11 cellular contexts compared by ENCODE assay signal in the genomic region with DNA sequence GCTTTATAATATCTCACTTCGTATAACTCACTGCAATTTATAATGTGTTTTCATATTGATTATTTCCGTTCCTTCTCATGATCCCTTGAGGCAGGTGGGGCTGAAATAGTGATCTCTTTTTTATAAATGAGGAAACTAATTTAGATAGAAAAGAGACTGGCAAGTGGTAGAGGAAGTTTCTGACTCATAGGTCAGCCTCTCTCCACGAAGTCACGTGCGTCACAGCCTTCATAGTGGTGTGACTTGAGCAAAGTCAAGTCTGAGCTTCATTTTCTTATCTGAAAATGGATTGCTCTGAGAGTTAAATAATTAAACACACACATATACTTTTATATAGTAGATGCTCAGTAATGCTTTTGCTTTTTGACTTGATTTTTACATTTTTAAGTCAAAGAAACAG. TPM values are rescaled to one million over a fixed set of nuclear protein-coding genes. Genes with fewer than 3 reads are reported as not detected.
DNase-seq lines count a peak whose midpoint lies in the region; ATAC-seq, FAIRE-seq and TF ChIP-seq lines count a peak whose summit lies in the region.
"Had no signal": no experiment of that assay in that cellular context is flagged by ENCODE, and none has a peak within 500 bp of the region (broad histone marks: within the 10 kb centered on the region; RNA-seq: fewer than 3 reads in every experiment).

No MANE protein-coding gene starts in this region.

- no peak overlapping the region for H3K27ac ChIP-seq in SK-N-SH (ENCODE audit: low read depth in 2 of 2, low read length in 1 of 2)
- H3K27ac ChIP-seq in pancreas = no peak overlapping the region
- H3K27ac ChIP-seq in CD8-positive, alpha-beta T cell (ENCODE audit: low read depth, low read length) = no peak overlapping the region
- H3K27ac ChIP-seq: A549 had no signal

- H3K9ac ChIP-seq in SK-N-SH = no peak overlapping the region

- CTCF ChIA-PET in SK-N-SH (lab: Yijun Ruan, JAX) = interaction anchor here (1.3 kb wide), 1 partner anchor 8 kb away, joined by 3 read pairs; no protein-coding TSS in a partner anchor
- CTCF ChIA-PET in CD8-positive, alpha-beta T cell (lab: Charles Lee) = no interaction called here

- intact Hi-C loops in pancreas (cut with DNase I) = no loop called here
- intact Hi-C loops in CD8-positive, alpha-beta T cell (cut with DNase I, micrococcal nuclease) = no loop called here

- TF ChIP-seq CTCF in SK-N-SH (IDR thresholded peaks at IDR 0.05) (no peak), pancreas (IDR thresholded peaks at IDR 0.05) (no peak)
- TF ChIP-seq CTCF in CD8-positive, alpha-beta T cell (IDR thresholded peaks at IDR 0.05) = no peak

- no peaks in the 10 kb centered on the region for H3K4me1 Mint-ChIP-seq in CD8-positive, alpha-beta T cell (ENCODE audit: low read depth)

- peak; percentile 43 for FAIRE-seq in pancreas (lab: Jason Lieb, UNC)

- no peak overlapping the region for H3K27ac Mint-ChIP-seq in CD8-positive, alpha-beta T cell

- no peaks in the 10 kb centered on the region for H3K9me3 Mint-ChIP-seq in CD8-positive, alpha-beta T cell

- ATAC-seq in SK-N-SH treated with all-trans-retinoic acid at 6 μM for 48 hours (0 out of 3 replicates have a peak, but pooled peaks have one; percentile 26), pancreas (peak; percentile 58 to 91 (median 82)), HG03095 (IDR thresholded peaks at IDR 0.05; ENCODE audit: unreplicated experiment) (no peak), GM19395 (IDR thresholded peaks at IDR 0.05; ENCODE audit: unreplicated experiment) (no peak)
- no peak for ATAC-seq in CD8-positive, alpha-beta T cell
- ATAC-seq: A549 had no signal

- H4K20me1 ChIP-seq in SK-N-SH (ENCODE audit: insufficient read depth) = no peaks in the 10 kb centered on the region

- no peaks in the 10 kb centered on the region for H3K79me2 ChIP-seq in SK-N-SH (ENCODE audit: insufficient read depth)

- no peak for TF ChIP-seq EP300 in SK-N-SH (IDR thresholded peaks at IDR 0.05; ENCODE audit: borderline replicate concordance in 1 of 2, low read depth in 1 of 2, low read length in 1 of 2)

- POLR2A ChIA-PET in SK-N-SH (lab: Yijun Ruan, JAX) = no interaction called here
- POLR2A ChIA-PET in CD8-positive, alpha-beta T cell (lab: Charles Lee) = no interaction called here

- WGBS in SK-N-SH (ENCODE audit: low lambda C conversion rate) = 77% methylated on average over 5 of the region's 5 CpGs
- 29 to 32% methylated on average over 5 of the region's 5 CpGs for WGBS in pancreas, 2 donors

- TF ChIP-seq RAD21 in SK-N-SH (IDR thresholded peaks at IDR 0.05; ENCODE audit: low read length) = no peak

- H3K9me2 ChIP-seq in SK-N-SH = no peaks in the 10 kb centered on the region

- DNase-seq in SK-N-SH (no peak), MG63 (peak; percentile 21), astrocyte of the hippocampus (ENCODE audit: low read depth, low spot score) (peak; percentile 21), pancreas (peak in 3 of 6 donors; percentile 13 to 40 (median 37))
- DNase-seq in CD8-positive, alpha-beta T cell = no peak
- DNase-seq: NCI-H524 had no signal

- H3K4me3 ChIP-seq in SK-N-SH (ENCODE audit: low read depth in 2 of 2, low read length in 1 of 2) = no peak overlapping the region
- H3K4me3 ChIP-seq in MG63 = no peak overlapping the region
- H3K4me3 ChIP-seq in pancreas = no peak overlapping the region
- H3K4me3 ChIP-seq in CD8-positive, alpha-beta T cell (ENCODE audit: low read depth, low read length) = no peak overlapping the region
- H3K4me3 ChIP-seq: A549 had no signal

- no peak overlapping the region for H3K4me3 Mint-ChIP-seq in CD8-positive, alpha-beta T cell

- H2AFZ ChIP-seq in SK-N-SH (ENCODE audit: low read depth) = no peak overlapping the region

- no peaks in the 10 kb centered on the region; the same call in 1 of the 2 replicates for H3K27me3 ChIP-seq in SK-N-SH (ENCODE audit: insufficient read depth)
- H3K27me3 ChIP-seq in MG63 = no peaks in the 10 kb centered on the region
- H3K27me3 ChIP-seq in pancreas = no peaks in the 10 kb centered on the region
- H3K27me3 ChIP-seq in CD8-positive, alpha-beta T cell (ENCODE audit: insufficient read depth, low read length) = no peaks in the 10 kb centered on the region

- H3K36me3 ChIP-seq in SK-N-SH (replicated peaks in 1 of 2; ENCODE audit: control insufficient read depth in 1 of 2, insufficient read depth in 2 of 2, low read length in 1 of 2) = no peaks in the 10 kb centered on the region
- no peaks in the 10 kb centered on the region for H3K36me3 ChIP-seq in MG63
- H3K36me3 ChIP-seq in pancreas = no peaks in the 10 kb centered on the region
- no peaks in the 10 kb centered on the region for H3K36me3 ChIP-seq in CD8-positive, alpha-beta T cell (ENCODE audit: insufficient read depth, low read length)

- H3K9me3 ChIP-seq in SK-N-SH (no peaks in the 10 kb centered on the region), MG63 (no peaks in the 10 kb centered on the region), pancreas (no peaks in the 10 kb centered on the region)
- no peaks in the 10 kb centered on the region for H3K9me3 ChIP-seq in CD8-positive, alpha-beta T cell (ENCODE audit: low read length)
- H3K9me3 ChIP-seq: A549 had no signal

- peaks cover 21% of the 10 kb centered on the region for H3K27me3 Mint-ChIP-seq in CD8-positive, alpha-beta T cell (ENCODE audit: low read depth)

- H3K36me3 Mint-ChIP-seq in CD8-positive, alpha-beta T cell = no peaks in the 10 kb centered on the region

- no peak overlapping the region for H3K4me2 ChIP-seq in SK-N-SH
- H3K4me2 ChIP-seq: A549 had no signal

- no peaks in the 10 kb centered on the region for H3F3A ChIP-seq in SK-N-SH (replicated peaks; ENCODE audit: insufficient read depth)

- no peaks in the 10 kb centered on the region for H3K4me1 ChIP-seq in SK-N-SH (ENCODE audit: control insufficient read depth in 1 of 2, insufficient read depth in 2 of 2, low read depth in 1 of 2, low read length in 1 of 2)
- H3K4me1 ChIP-seq in pancreas = peaks cover 0 to 11% (median 7%) of the 10 kb centered on the region in 3 donors
- no peaks in the 10 kb centered on the region for H3K4me1 ChIP-seq in CD8-positive, alpha-beta T cell (ENCODE audit: insufficient read depth, low read length)

TF ChIP-seq in SK-N-SH treated with all-trans-retinoic acid at 6 μM for 48 hours, 23 proteins besides CTCF, POLR2A, EP300 and RAD21:
- no peak for TF ChIP-seq CSDC2 (CRISPR knock-in tag; IDR thresholded peaks at IDR 0.05)

TF ChIP-seq in SK-N-SH, 30 proteins besides CTCF, POLR2A, EP300 and RAD21 (continues in another document):
- TF ChIP-seq MEF2A (IDR thresholded peaks at IDR 0.05; ENCODE audit: borderline replicate concordance, low read depth) (no peak), RFX5 (IDR thresholded peaks at IDR 0.05; ENCODE audit: low read length) (no peak), TCF12 (IDR thresholded peaks at IDR 0.05) (no peak), JUND (IDR thresholded peaks at IDR 0.05) (no peak), CHD2 (IDR thresholded peaks at IDR 0.05; ENCODE audit: low read length, partially characterized antibody) (no peak)
- TF ChIP-seq, protein P1, sequence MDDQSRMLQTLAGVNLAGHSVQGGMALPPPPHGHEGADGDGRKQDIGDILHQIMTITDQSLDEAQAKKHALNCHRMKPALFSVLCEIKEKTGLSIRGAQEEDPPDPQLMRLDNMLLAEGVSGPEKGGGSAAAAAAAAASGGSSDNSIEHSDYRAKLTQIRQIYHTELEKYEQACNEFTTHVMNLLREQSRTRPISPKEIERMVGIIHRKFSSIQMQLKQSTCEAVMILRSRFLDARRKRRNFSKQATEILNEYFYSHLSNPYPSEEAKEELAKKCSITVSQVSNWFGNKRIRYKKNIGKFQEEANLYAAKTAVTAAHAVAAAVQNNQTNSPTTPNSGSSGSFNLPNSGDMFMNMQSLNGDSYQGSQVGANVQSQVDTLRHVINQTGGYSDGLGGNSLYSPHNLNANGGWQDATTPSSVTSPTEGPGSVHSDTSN (IDR thresholded peaks at IDR 0.05) = no peak
- TF ChIP-seq, protein P2, sequence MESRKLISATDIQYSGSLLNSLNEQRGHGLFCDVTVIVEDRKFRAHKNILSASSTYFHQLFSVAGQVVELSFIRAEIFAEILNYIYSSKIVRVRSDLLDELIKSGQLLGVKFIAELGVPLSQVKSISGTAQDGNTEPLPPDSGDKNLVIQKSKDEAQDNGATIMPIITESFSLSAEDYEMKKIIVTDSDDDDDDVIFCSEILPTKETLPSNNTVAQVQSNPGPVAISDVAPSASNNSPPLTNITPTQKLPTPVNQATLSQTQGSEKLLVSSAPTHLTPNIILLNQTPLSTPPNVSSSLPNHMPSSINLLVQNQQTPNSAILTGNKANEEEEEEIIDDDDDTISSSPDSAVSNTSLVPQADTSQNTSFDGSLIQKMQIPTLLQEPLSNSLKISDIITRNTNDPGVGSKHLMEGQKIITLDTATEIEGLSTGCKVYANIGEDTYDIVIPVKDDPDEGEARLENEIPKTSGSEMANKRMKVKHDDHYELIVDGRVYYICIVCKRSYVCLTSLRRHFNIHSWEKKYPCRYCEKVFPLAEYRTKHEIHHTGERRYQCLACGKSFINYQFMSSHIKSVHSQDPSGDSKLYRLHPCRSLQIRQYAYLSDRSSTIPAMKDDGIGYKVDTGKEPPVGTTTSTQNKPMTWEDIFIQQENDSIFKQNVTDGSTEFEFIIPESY (IDR thresholded peaks at IDR 0.05; ENCODE audit: borderline replicate concordance, low read depth) = no peak

RNA-seq across cellular contexts. Expression of gene ABCG5, which starts 19.9 kb away (rescaled TPM):
- polyA plus RNA-seq in SK-N-SH (2012; rRNA removed) = not detected in 2 replicates
- polyA plus RNA-seq in SK-N-SH (2012; cell fraction: cytosol; rRNA removed) = not detected in 2 replicates
- not detected in 2 replicates for polyA plus RNA-seq in SK-N-SH (2012; cell fraction: nucleus; rRNA removed)
- total RNA-seq in MG63 (2014; rRNA removed; shearing (Covaris generic); ENCODE audit: low replicate concordance) = not detected in 2 replicates
- under 1 TPM in 1 of 6 donors, not detected in 5; 0.06 TPM for total RNA-seq in pancreas
- not detected for polyA plus RNA-seq in pancreas
- not detected for total RNA-seq in CD8-positive, alpha-beta T cell
- total RNA-seq: chondrocyte had no signal
- polyA plus RNA-seq: A549 had no signal

RNA-seq across cellular contexts. Expression of gene ABCG8, which starts 20.0 kb away (rescaled TPM):
- not detected in 2 replicates for polyA plus RNA-seq in SK-N-SH (2012; rRNA removed)
- not detected in 2 replicates for polyA plus RNA-seq in SK-N-SH (2012; cell fraction: cytosol; rRNA removed)
- polyA plus RNA-seq in SK-N-SH (2012; cell fraction: nucleus; rRNA removed) = not detected in 2 replicates
- total RNA-seq in MG63 (2014; rRNA removed; shearing (Covaris generic); ENCODE audit: low replicate concordance) = not detected in 2 replicates
- under 1 TPM in 2 of 6 donors, not detected in 4; 0.03 to 0.06 TPM for total RNA-seq in pancreas
- polyA plus RNA-seq in pancreas = not detected
- not detected for total RNA-seq in CD8-positive, alpha-beta T cell
- total RNA-seq: chondrocyte had no signal
- polyA plus RNA-seq: A549 had no signal

RNA-seq across cellular contexts. Expression of gene DYNC2LI1, which starts 44.9 kb away (rescaled TPM):
- polyA plus RNA-seq in SK-N-SH (2012; rRNA removed) (20.4 and 26.6 TPM in 2 replicates), pancreas (10 to 100 TPM in 1 of 2 donors, 1 to 10 TPM in 1; 8.9 to 22.7 TPM)
- polyA plus RNA-seq in SK-N-SH (2012; cell fraction: cytosol; rRNA removed) = 31.3 and 44.6 TPM in 2 replicates
- 20.7 and 36.7 TPM in 2 replicates for polyA plus RNA-seq in SK-N-SH (2012; cell fraction: nucleus; rRNA removed)
- 22.4 and 22.5 TPM in 2 replicates for total RNA-seq in MG63 (2014; rRNA removed; shearing (Covaris generic); ENCODE audit: low replicate concordance)
- total RNA-seq in pancreas = 10 to 100 TPM in 1 of 6 donors, 1 to 10 TPM in 5; 3.8 to 12.0 (median 9.3) TPM
- 1 to 10 TPM; 1.4 to 1.8 TPM for total RNA-seq in CD8-positive, alpha-beta T cell

Comparison
In these comparisons a context has a peak if more than half of its experiments do, and no peak if none do; other contexts are left out.
1. ATAC-seq: peak in SK-N-SH treated with all-trans-retinoic acid at 6 μM for 48 hours (single experiment) and pancreas (4 of 4); none in CD8-positive, alpha-beta T cell (single experiment), HG03095 (single experiment) and GM19395 (single experiment).
2. DNase-seq: peak in MG63 (single experiment) and astrocyte of the hippocampus (single experiment); none in SK-N-SH (single experiment) and CD8-positive, alpha-beta T cell (0 of 7).